19 cellular contexts compared by ENCODE assay signal in genomic region chrX:70353524-70353923, GRCh38.
A peak's percentile ranks its signal among the peaks of the same experiment; 100 is the strongest.
DNase-seq lines count a peak whose midpoint lies in the region; ATAC-seq, FAIRE-seq and TF ChIP-seq lines count a peak whose summit lies in the region.
"Had no signal": no experiment of that assay in that cellular context is flagged by ENCODE, and none has a peak within 500 bp of the region (broad histone marks: within the 10 kb centered on the region; RNA-seq: fewer than 3 reads in every experiment).

No MANE protein-coding gene starts in this region.

- no peaks in the 10 kb centered on the region for H3K4me1 ChIP-seq in foreskin keratinocyte

- ATAC-seq in foreskin keratinocyte (peak; percentile 89), GM21367 (IDR thresholded peaks at IDR 0.05; ENCODE audit: unreplicated experiment) (no peak), HG03108 (IDR thresholded peaks at IDR 0.05; ENCODE audit: unreplicated experiment) (no peak)

- FAIRE-seq in bronchial epithelial cell (lab: Jason Lieb, UNC): no peak
- FAIRE-seq: GM12891, GM18507, H1 had no signal

- DNase-seq in amniotic epithelial cell (ENCODE audit: low read depth): peak; percentile 19
- peak; percentile 10 for DNase-seq in bronchial epithelial cell (ENCODE audit: low read depth)
- peak; percentile 49 to 69 for DNase-seq in foreskin keratinocyte
- no peak for DNase-seq in NCI-H524 treated with DMSO at 0.1 percent for 48 hours (lab: John Stamatoyannopoulos, UW)
- DNase-seq: C1 segment of cervical spinal cord; Calu3; CD4-positive, alpha-beta memory T cell; COR-L47; DMS53; DMS79 treated with DMSO at 0.1 percent for 48 hours; GF-D8; GM23248; H7; HCEC 1CT had no signal

- no peaks in the 10 kb centered on the region for H3K36me3 ChIP-seq in bronchial epithelial cell (ENCODE audit: control insufficient read depth, insufficient read depth, low read length)

- H3K4me3 ChIP-seq in bronchial epithelial cell (ENCODE audit: low read depth, low read length): no peak overlapping the region
- H3K4me3 ChIP-seq: GM23248 had no signal

- H3K27ac ChIP-seq in foreskin keratinocyte: no peak overlapping the region
- H3K27ac ChIP-seq: GM23248 had no signal

- H3K27me3 ChIP-seq in bronchial epithelial cell (ENCODE audit: control insufficient read depth, insufficient read depth, low read length): no peaks in the 10 kb centered on the region
- H3K27me3 ChIP-seq in foreskin keratinocyte: no peaks in the 10 kb centered on the region

- no peak for TF ChIP-seq CTCF in bronchial epithelial cell (IDR thresholded peaks at IDR 0.05; ENCODE audit: insufficient read depth, low read length, severe bottlenecking)
- no peak for TF ChIP-seq CTCF in foreskin keratinocyte (conservative IDR thresholded peaks at IDR 0.05)
